Comparison of ENCODE assay signal across 1 cellular context in the genomic region with DNA sequence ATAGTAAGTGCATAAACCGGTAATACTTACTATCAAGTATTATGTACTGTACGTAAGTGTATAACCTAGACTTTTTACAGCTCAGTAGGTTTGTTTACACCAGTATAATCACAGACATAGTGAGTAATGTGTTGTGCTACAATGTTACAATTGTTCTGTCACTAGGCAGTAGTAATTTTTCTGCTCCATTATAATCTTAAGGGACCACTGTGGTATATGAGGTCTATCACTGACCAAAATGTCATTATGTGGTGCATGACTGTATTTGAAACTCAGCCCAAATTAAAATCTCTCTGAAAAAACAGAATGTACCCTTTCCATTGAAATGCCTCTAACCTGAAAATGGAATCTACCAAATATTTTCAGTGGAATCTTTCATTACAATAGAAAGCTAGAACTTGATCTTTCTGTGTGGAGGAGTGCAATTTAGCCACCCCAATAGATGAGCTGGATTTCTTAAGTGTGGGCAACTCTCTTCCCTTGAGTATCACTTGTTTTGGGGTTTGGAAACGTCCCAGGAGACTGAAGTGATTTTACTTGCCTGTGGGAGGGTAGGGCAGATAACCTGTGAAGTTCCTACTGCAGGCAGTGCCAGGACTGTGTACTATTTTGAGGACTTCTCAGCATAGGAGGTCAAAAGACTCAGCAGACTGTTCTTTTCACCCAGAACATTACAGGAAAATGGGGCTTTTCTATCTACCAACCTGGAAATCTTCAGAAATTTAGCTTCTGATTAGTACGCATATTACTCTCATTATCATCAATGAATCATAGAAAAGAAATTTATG.
TF ChIP-seq lines count a peak whose summit lies in the region.

No MANE protein-coding gene starts in this region.

TF ChIP-seq in IMR-90, 13 proteins besides CTCF, POLR2A, EP300 and RAD21:
- TF ChIP-seq MAZ (IDR thresholded peaks at IDR 0.05; ENCODE audit: borderline replicate concordance, low read depth, low read length) (no peak), SMC3 (IDR thresholded peaks at IDR 0.05; ENCODE audit: low read depth, low read length) (no peak), NFE2L2 (IDR thresholded peaks at IDR 0.05; ENCODE audit: low read depth, low read length) (no peak), RCOR1 (IDR thresholded peaks at IDR 0.05; ENCODE audit: insufficient replicate concordance, low read length) (no peak), BHLHE40 (IDR thresholded peaks at IDR 0.05; ENCODE audit: low read depth, low read length) (no peak), ELK1 (IDR thresholded peaks at IDR 0.05; ENCODE audit: borderline replicate concordance, low read depth, low read length) (no peak), MXI1 (IDR thresholded peaks at IDR 0.05; ENCODE audit: borderline replicate concordance, low read depth, low read length) (no peak), RFX5 (IDR thresholded peaks at IDR 0.05; ENCODE audit: low read depth, low read length) (no peak), FOS (IDR thresholded peaks at IDR 0.05; ENCODE audit: low read depth, low read length) (no peak), MAFK (IDR thresholded peaks at IDR 0.05; ENCODE audit: low read depth, low read length) (no peak), CHD1 (IDR thresholded peaks at IDR 0.05; ENCODE audit: low read depth, low read length) (no peak), CEBPB (IDR thresholded peaks at IDR 0.05; ENCODE audit: low read depth, low read length) (no peak), USF2 (IDR thresholded peaks at IDR 0.05; ENCODE audit: low read depth, low read length) (no peak)
